In the genomic region with DNA sequence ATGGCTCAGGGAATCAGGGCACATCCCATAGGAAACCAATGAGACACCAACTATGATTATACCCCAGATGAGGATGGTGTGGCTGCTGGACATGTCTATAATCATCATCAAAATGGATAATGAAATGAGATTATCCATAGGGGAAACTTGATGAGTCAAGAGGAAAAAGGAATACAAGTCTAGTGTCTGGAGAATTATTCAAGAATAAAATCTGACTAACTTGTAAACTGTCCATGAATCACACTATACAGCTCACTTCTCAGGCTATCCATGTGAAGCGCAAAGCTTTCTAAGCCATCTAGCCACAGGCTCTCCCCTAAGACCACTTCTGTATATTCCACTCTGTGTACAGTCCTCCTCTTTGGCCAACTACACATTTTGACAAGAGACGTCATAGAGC, we compare ENCODE assay signal across 11 cellular contexts. TPM values are rescaled to one million over a fixed set of nuclear protein-coding genes. Genes with fewer than 3 reads are reported as not detected.
DNase-seq lines count a peak whose midpoint lies in the region; FAIRE-seq and TF ChIP-seq lines count a peak whose summit lies in the region.
"Had no signal": no experiment of that assay in that cellular context is flagged by ENCODE, and none has a peak within 500 bp of the region (broad histone marks: within the 10 kb centered on the region; RNA-seq: fewer than 3 reads in every experiment).

No MANE protein-coding gene starts in this region.

- WGBS in spleen, 5 donors = 92 to 98% (median 93%) methylated on average over 2 of the region's 2 CpGs

- peaks cover 36% of the 10 kb centered on the region for H3K4me1 Mint-ChIP-seq in neural progenitor cell

- no peak overlapping the region for H2AFZ ChIP-seq in osteoblast (ENCODE audit: low read length)
- H2AFZ ChIP-seq in neural progenitor cell (replicated peaks) = no peak overlapping the region

- no peak overlapping the region for H3K4me3 ChIP-seq in epithelial cell of esophagus (ENCODE audit: low read length)
- peak overlapping the region; percentile 5 for H3K4me3 ChIP-seq in osteoblast (ENCODE audit: insufficient read depth, low read length)
- no peak overlapping the region for H3K4me3 ChIP-seq in spleen
- no peak overlapping the region for H3K4me3 ChIP-seq in neural progenitor cell
- H3K4me3 ChIP-seq: coronary artery had no signal

- H3K27me3 Mint-ChIP-seq in neural progenitor cell (ENCODE audit: insufficient read depth, low read depth) = no peaks in the 10 kb centered on the region
- H3K27me3 Mint-ChIP-seq: activated CD4-positive, alpha-beta T cell treated with anti-CD3 and anti-CD28 coated beads, Interleukin-2, amount 10 ng/mL, durations not matched to agents 7 days and 5 days had no signal

- H3K79me2 ChIP-seq in osteoblast (ENCODE audit: insufficient read depth, low read length) = peaks cover 3% of the 10 kb centered on the region
- H3K79me2 ChIP-seq in neural progenitor cell (ENCODE audit: low read depth) = peaks cover 34% of the 10 kb centered on the region

- DNase-seq in Daoy (ENCODE audit: low read depth) (peak; percentile 8), RCC 7860 (ENCODE audit: low spot score) (peak; percentile 87), epithelial cell of esophagus (ENCODE audit: low read depth) (peak; percentile 91), osteoblast (ENCODE audit: insufficient read length, low spot score, missing footprints) (peak; percentile 85), spleen (no peak), neural progenitor cell (ENCODE audit: low spot score) (no peak), NCI-H2081 treated with DMSO at 0.1 percent for 48 hours (lab: John Stamatoyannopoulos, UW) (no peak), HUDEP-2 (lab: John Stamatoyannopoulos, UW; ENCODE audit: unreplicated experiment in 76 of 76) (no peak)
- DNase-seq: activated CD4-positive, alpha-beta T cell treated with anti-CD3 and anti-CD28 coated beads, Interleukin-2, amount 10 ng/mL, durations not matched to agents 7 days and 5 days had no signal

- TF ChIP-seq CTCF in epithelial cell of esophagus (IDR thresholded peaks at IDR 0.05; ENCODE audit: insufficient read depth, low read depth, low read length, missing control alignments) (no peak), osteoblast (IDR thresholded peaks at IDR 0.05; ENCODE audit: extremely low read depth, low read depth, low read length) (no peak), spleen (IDR thresholded peaks at IDR 0.05 in 8 of 11, conservative IDR thresholded peaks at IDR 0.05 in 3 of 11) (no peak), neural progenitor cell (IDR thresholded peaks at IDR 0.05) (no peak)

- H3K36me3 ChIP-seq in osteoblast (ENCODE audit: insufficient read depth, low read length) (no peaks in the 10 kb centered on the region), spleen (peaks cover 0 to 5% (median 0%) of the 10 kb centered on the region in 6 donors), neural progenitor cell (no peaks in the 10 kb centered on the region)

- FAIRE-seq in RCC 7860 (lab: Jason Lieb, UNC) = peak; percentile 88

- H3K9ac ChIP-seq in neural progenitor cell = no peak overlapping the region

- H3K9me3 ChIP-seq in osteoblast (ENCODE audit: low read depth, low read length) (no peaks in the 10 kb centered on the region), spleen (no peaks in the 10 kb centered on the region), neural progenitor cell (ENCODE audit: low read depth) (no peaks in the 10 kb centered on the region)

- H4K20me1 ChIP-seq in osteoblast (ENCODE audit: insufficient read depth, low read length) = no peaks in the 10 kb centered on the region
- peaks cover 19% of the 10 kb centered on the region for H4K20me1 ChIP-seq in neural progenitor cell (ENCODE audit: low read depth)

- no peaks in the 10 kb centered on the region for H3K9me3 Mint-ChIP-seq in neural progenitor cell
- H3K9me3 Mint-ChIP-seq: activated CD4-positive, alpha-beta T cell treated with anti-CD3 and anti-CD28 coated beads, Interleukin-2, amount 10 ng/mL, durations not matched to agents 7 days and 5 days; nephron had no signal

- TF ChIP-seq POLR2A in spleen (IDR thresholded peaks at IDR 0.05) = no peak

- H3K36me3 Mint-ChIP-seq in neural progenitor cell = peaks cover 2% of the 10 kb centered on the region

- no peaks in the 10 kb centered on the region for H3F3A ChIP-seq in neural progenitor cell (ENCODE audit: low read depth)

- no peaks in the 10 kb centered on the region for H3K27me3 ChIP-seq in osteoblast (ENCODE audit: insufficient read depth, low read length)
- no peaks in the 10 kb centered on the region for H3K27me3 ChIP-seq in spleen (replicated peaks in 1 of 7)
- no peaks in the 10 kb centered on the region for H3K27me3 ChIP-seq in neural progenitor cell

- peaks cover 51% of the 10 kb centered on the region for H3K4me1 ChIP-seq in osteoblast (ENCODE audit: insufficient read depth, low read length)
- H3K4me1 ChIP-seq in spleen = peaks cover 5 to 45% (median 19%) of the 10 kb centered on the region in 6 donors
- peaks cover 30% of the 10 kb centered on the region for H3K4me1 ChIP-seq in neural progenitor cell

- no peak overlapping the region for H3K4me3 Mint-ChIP-seq in neural progenitor cell
- H3K4me3 Mint-ChIP-seq: activated CD4-positive, alpha-beta T cell treated with anti-CD3 and anti-CD28 coated beads, Interleukin-2, amount 10 ng/mL, durations not matched to agents 7 days and 5 days; nephron had no signal

- peak overlapping the region; percentile 82 for H3K27ac ChIP-seq in osteoblast (ENCODE audit: low read depth, low read length)
- peak overlapping the region in 1 of 8 donors; percentile 18 for H3K27ac ChIP-seq in spleen
- H3K27ac ChIP-seq in neural progenitor cell = no peak overlapping the region
- H3K27ac ChIP-seq: coronary artery had no signal

- H3K27ac Mint-ChIP-seq in neural progenitor cell = no peak overlapping the region
- H3K27ac Mint-ChIP-seq: activated CD4-positive, alpha-beta T cell treated with anti-CD3 and anti-CD28 coated beads, Interleukin-2, amount 10 ng/mL, durations not matched to agents 7 days and 5 days; nephron had no signal

- intact Hi-C loops in spleen (cut with DNase I; ENCODE audit: low total_unique reads) = no loop called here

- H3K4me2 ChIP-seq in osteoblast (ENCODE audit: insufficient read depth, low read length) (peak overlapping the region; percentile 43), neural progenitor cell (no peak overlapping the region)

RNA-seq across cellular contexts. Expression of gene DUSP16, which starts 52.5 kb away (rescaled TPM):
- total RNA-seq in Daoy (2014; rRNA removed; shearing (Covaris generic)) = 4.6 and 4.8 TPM in 2 replicates
- total RNA-seq in osteoblast (5.1 and 5.3 TPM in 2 replicates), spleen (10 to 100 TPM; 19.2 to 43.7 (median 22.1) TPM), neural progenitor cell (ENCODE audit: low replicate concordance) (24.0 and 26.1 TPM in 2 replicates)
- polyA plus RNA-seq in spleen = 1 to 10 TPM; 2.2 to 4.7 (median 2.3) TPM

Comparison
In these comparisons a context has a peak if more than half of its experiments do, and no peak if none do; other contexts are left out.
1. DNase-seq: peak in Daoy (single experiment), RCC 7860 (single experiment), epithelial cell of esophagus (single experiment) and osteoblast (single experiment); none in spleen (single experiment), neural progenitor cell (single experiment), NCI-H2081 treated with DMSO at 0.1 percent for 48 hours (single experiment) and HUDEP-2 (0 of 76).